ENCODE assay signal across 1 cellular context in genomic region chr11:59754494-59754858, GRCh38.
TF ChIP-seq lines count a peak whose summit lies in the region.

No MANE protein-coding gene starts in this region.

TF ChIP-seq in HepG2, 621 proteins besides CTCF, POLR2A, EP300 and RAD21:
- TF ChIP-seq KDM5B (CRISPR knock-in tag; IDR thresholded peaks at IDR 0.05; ENCODE audit: borderline replicate concordance) (peak; percentile 34; the same call in 1 of the 2 replicates), ZNF263 (CRISPR knock-in tag; IDR thresholded peaks at IDR 0.05) (peak; percentile 41; the same call in 1 of the 2 replicates), ZNF350 (CRISPR knock-in tag; IDR thresholded peaks at IDR 0.05; ENCODE audit: borderline replicate concordance, low read depth) (0 out of 2 replicates have a peak, but pooled peaks have one; percentile 37), ZNF83 (CRISPR knock-in tag; IDR thresholded peaks at IDR 0.05; ENCODE audit: borderline replicate concordance) (0 out of 2 replicates have a peak, but pooled peaks have one; percentile 46), PHF8 (CRISPR knock-in tag; IDR thresholded peaks at IDR 0.05) (peak; percentile 19; the same call in 1 of the 2 replicates), ZNF333 (CRISPR knock-in tag; IDR thresholded peaks at IDR 0.05; ENCODE audit: borderline replicate concordance) (peak; percentile 38; the same call in 1 of the 2 replicates), ZNF280B (CRISPR knock-in tag; IDR thresholded peaks at IDR 0.05; ENCODE audit: borderline replicate concordance) (no peak), SP4 (CRISPR knock-in tag; IDR thresholded peaks at IDR 0.05) (peak; percentile 14; the same call in 1 of the 2 replicates), NKX3-1 (CRISPR knock-in tag; IDR thresholded peaks at IDR 0.05) (0 out of 2 replicates have a peak, but pooled peaks have one; percentile 38), ZNF674 (CRISPR knock-in tag; IDR thresholded peaks at IDR 0.05; ENCODE audit: low read depth) (0 out of 2 replicates have a peak, but pooled peaks have one; percentile 6), SIN3A (IDR thresholded peaks at IDR 0.05; ENCODE audit: borderline replicate concordance, low read depth, low read length) (no peak), ZHX2 (IDR thresholded peaks at IDR 0.05; ENCODE audit: low read depth) (0 out of 2 replicates have a peak, but pooled peaks have one; percentile 29), ZHX2 (CRISPR knock-in tag; IDR thresholded peaks at IDR 0.05; ENCODE audit: borderline replicate concordance) (no peak), ZMAT3 (CRISPR knock-in tag; conservative IDR thresholded peaks at IDR 0.05) (0 out of 2 replicates have a peak, but pooled peaks have one; percentile 13), TCF7 (IDR thresholded peaks at IDR 0.05; ENCODE audit: low read depth) (no peak), KAT7 (CRISPR knock-in tag; IDR thresholded peaks at IDR 0.05; ENCODE audit: borderline replicate concordance) (0 out of 2 replicates have a peak, but pooled peaks have one; percentile 9), ZSCAN9 (CRISPR knock-in tag; IDR thresholded peaks at IDR 0.05; ENCODE audit: borderline replicate concordance) (peak; percentile 4; the same call in 1 of the 2 replicates), ZBTB43 (CRISPR knock-in tag; conservative IDR thresholded peaks at IDR 0.05) (0 out of 2 replicates have a peak, but pooled peaks have one; percentile 8), RAD51 (IDR thresholded peaks at IDR 0.05; ENCODE audit: borderline replicate concordance) (no peak), ZNF18 (CRISPR knock-in tag; IDR thresholded peaks at IDR 0.05; ENCODE audit: insufficient replicate concordance) (peak; percentile 43)
